In the genomic region with DNA sequence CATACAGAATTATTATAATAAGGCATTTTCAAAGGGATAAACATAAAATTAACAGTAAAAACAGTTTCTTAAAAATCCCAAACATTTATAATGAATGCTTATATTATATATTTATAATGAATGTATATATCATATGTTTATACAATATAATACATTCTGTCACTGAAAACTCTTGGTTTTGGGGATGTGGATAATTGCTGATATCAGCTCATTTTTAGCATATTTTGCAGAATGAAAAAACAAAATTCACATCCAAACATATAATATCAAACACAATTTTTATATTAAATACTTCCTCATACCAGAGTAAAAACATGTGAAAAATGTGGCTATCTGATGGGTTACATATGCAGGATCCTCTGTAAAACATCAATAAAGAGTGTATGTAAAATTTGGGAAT, we compare ENCODE assay signal across 32 cellular contexts.
"Had no signal": no experiment of that assay in that cellular context is flagged by ENCODE, and none has a peak within 500 bp of the region (broad histone marks: within the 10 kb centered on the region; RNA-seq: fewer than 3 reads in every experiment).

No MANE protein-coding gene starts in this region.

- H3K4me1 ChIP-seq: adrenal gland, body of pancreas, esophagus muscularis mucosa, foreskin keratinocyte, gastrocnemius medialis had no signal

- H3K4me3 ChIP-seq: adrenal gland, body of pancreas, esophagus muscularis mucosa, gastrocnemius medialis had no signal

- H3K27ac ChIP-seq: adrenal gland, body of pancreas, esophagus muscularis mucosa, foreskin keratinocyte, gastrocnemius medialis, WERI-Rb-1 had no signal

- FAIRE-seq: colon had no signal

- H3K27me3 ChIP-seq: adrenal gland, body of pancreas, esophagus muscularis mucosa, foreskin keratinocyte, gastrocnemius medialis had no signal

- DNase-seq: activated B cell treated with CpG ODN at 0.5 μM for 24 hours; activated CD4-positive, alpha-beta memory T cell treated with anti-CD3 and anti-CD28 coated beads for 36 hours; activated CD4-positive, alpha-beta T cell treated with anti-CD3 and anti-CD28 coated beads, Interleukin-2, amount 10 ng/mL, durations not matched to agents 24 days and 14 days; activated CD8-positive, alpha-beta memory T cell treated with anti-CD3 and anti-CD28 coated beads, Interleukin-2, amount 10 ng/mL, durations not matched to agents 7 days and 5 days; activated CD8-positive, alpha-beta memory T cell treated with anti-CD3 and anti-CD28 coated beads, Interleukin-2, amount 50 U/mL, for 4 hours; activated CD8-positive, alpha-beta T cell treated with anti-CD3 and anti-CD28 coated beads, Interleukin-2, amount 10 ng/mL, durations not matched to agents 7 days and 5 days; activated effector memory CD4-positive, alpha-beta T cell treated with anti-CD3 and anti-CD28 coated beads, Interleukin-2, amount 50 U/mL, for 16 hours; activated naive CD4-positive, alpha-beta T cell treated with anti-CD3 and anti-CD28 coated beads for 36 hours; activated naive CD8-positive, alpha-beta T cell treated with anti-CD3 and anti-CD28 coated beads for 36 hours; activated naive CD8-positive, alpha-beta T cell treated with anti-CD3 and anti-CD28 coated beads, Interleukin-2, amount 50 U/mL, for 24 hours; activated T-cell treated with anti-CD3 and anti-CD28 coated beads, Interleukin-2, amount 50 U/mL, for 1 hour; activated T-cell treated with anti-CD3 and anti-CD28 coated beads, Interleukin-2, amount 50 U/mL, for 48 hours; adrenal gland; amygdala; aorta; body of pancreas; caudate nucleus; cortex of kidney; dermis blood vessel endothelial cell; effector CD4-positive, alpha-beta T cell; effector memory CD8-positive, alpha-beta T cell; erythroblast; foreskin keratinocyte; gastrocnemius medialis; glutamatergic neuron; T-helper 1 cell; T-helper 17 cell; T1000; WERI-Rb-1 had no signal

- ATAC-seq: activated CD4-positive, CD25-positive, alpha-beta regulatory T cell treated with anti-CD3 and anti-CD28 coated beads, Interleukin-2, amount 50 U/mL, for 24 hours; activated CD8-positive, alpha-beta memory T cell treated with anti-CD3 and anti-CD28 coated beads, Interleukin-2, amount 10 ng/mL, durations not matched to agents 7 days and 5 days; activated CD8-positive, alpha-beta T cell treated with anti-CD3 and anti-CD28 coated beads, Interleukin-2, amount 10 ng/mL, durations not matched to agents 7 days and 5 days; activated naive CD8-positive, alpha-beta T cell treated with anti-CD3 and anti-CD28 coated beads, Interleukin-2, amount 50 U/mL, for 24 hours; body of pancreas; effector memory CD8-positive, alpha-beta T cell; foreskin keratinocyte; gastrocnemius medialis; T-helper 17 cell had no signal

- H3K36me3 ChIP-seq: adrenal gland, esophagus muscularis mucosa, gastrocnemius medialis, WERI-Rb-1 had no signal

- H3K9me3 ChIP-seq: adrenal gland, body of pancreas, esophagus muscularis mucosa, gastrocnemius medialis had no signal
